9 cellular contexts compared by ENCODE assay signal in the genomic region with DNA sequence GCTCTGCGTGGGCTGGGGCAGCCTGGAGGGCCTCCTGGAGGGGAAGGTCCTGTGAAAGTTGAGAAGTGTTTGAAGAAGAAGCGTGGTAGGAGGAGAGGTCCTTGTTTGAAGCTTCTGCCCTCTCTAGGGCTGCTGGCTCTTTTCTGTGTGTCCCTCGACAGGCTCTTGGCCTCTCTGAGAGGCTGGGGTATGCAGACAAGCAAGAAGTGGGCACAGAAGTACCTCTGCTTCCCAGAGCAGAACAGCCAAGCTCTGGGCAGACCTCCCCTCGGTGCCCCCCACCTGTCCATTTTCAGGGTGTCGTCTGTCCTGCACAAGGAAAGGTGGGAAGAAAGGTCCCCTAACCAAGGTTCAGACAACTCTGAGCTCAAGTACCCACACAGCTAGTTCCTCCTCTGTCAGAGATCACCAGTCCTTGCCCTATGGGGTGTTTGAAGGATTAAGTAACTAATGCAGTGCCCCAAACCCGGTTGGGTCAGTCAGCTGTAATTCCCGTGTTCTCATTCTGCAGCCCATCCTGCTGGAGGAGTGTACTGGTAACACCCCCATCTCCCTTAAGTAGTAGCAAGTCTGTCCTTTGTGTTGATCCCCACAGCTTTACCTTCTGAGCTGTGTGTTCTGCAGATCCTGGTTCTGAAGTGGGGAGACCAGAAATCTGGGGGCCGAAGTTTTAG. TPM values are rescaled to one million over a fixed set of nuclear protein-coding genes. Genes with fewer than 3 reads are reported as not detected.
DNase-seq lines count a peak whose midpoint lies in the region; ATAC-seq and TF ChIP-seq lines count a peak whose summit lies in the region.
"Had no signal": no experiment of that assay in that cellular context is flagged by ENCODE, and none has a peak within 500 bp of the region (broad histone marks: within the 10 kb centered on the region; RNA-seq: fewer than 3 reads in every experiment).

No MANE protein-coding gene starts in this region.

- H3K27me3 ChIP-seq in Panc1 (ENCODE audit: control insufficient read depth, insufficient read depth, low read length) (no peaks in the 10 kb centered on the region), esophagus (ENCODE audit: control insufficient read depth in 1 of 2, insufficient read depth in 2 of 2, low read length in 2 of 2) (no peaks in the 10 kb centered on the region)

- peaks cover 65% of the 10 kb centered on the region for H3K4me1 ChIP-seq in Panc1 (ENCODE audit: control insufficient read depth, insufficient read depth, low read length)
- peaks cover 41 to 62% of the 10 kb centered on the region in 2 donors for H3K4me1 ChIP-seq in esophagus (ENCODE audit: control insufficient read depth in 2 of 2, insufficient read depth in 2 of 2, low read length in 1 of 2)

- no peak for ATAC-seq in Panc1
- peak; percentile 3 for ATAC-seq in stimulated activated naive B cell treated with anti-CD40 and anti-IgM and Interleukin-4, amounts not matched to agents 10 μg/mL and 1 μg/mL and 100 μg/mL, for 72 hours (replicated peaks)
- ATAC-seq in HG02884 (IDR thresholded peaks at IDR 0.05; ENCODE audit: unreplicated experiment) = no peak
- ATAC-seq in HG03108 (IDR thresholded peaks at IDR 0.05; ENCODE audit: unreplicated experiment) = no peak

- no peak overlapping the region for H3K4me3 ChIP-seq in Panc1 (ENCODE audit: low read depth in 2 of 2, low read length in 2 of 2)
- H3K4me3 ChIP-seq in esophagus (ENCODE audit: low read depth in 1 of 2, low read length in 2 of 2) = peak overlapping the region; percentile 45 to 51

- peaks cover 70% of the 10 kb centered on the region for H3K4me1 Mint-ChIP-seq in T-helper 2 cell treated with Interferon-gamma antibody and Interleukin-4, amounts not matched to agents 5 μg/mL and 100 μg/mL, for 36 hours (ENCODE audit: low read depth)
- peaks cover 76 to 100% of the 10 kb centered on the region in 2 donors for H3K4me1 Mint-ChIP-seq in stimulated activated naive B cell treated with anti-CD40 and anti-IgM and Interleukin-4, amounts not matched to agents 10 μg/mL and 1 μg/mL and 100 μg/mL, for 72 hours

- H3K27ac Mint-ChIP-seq in T-helper 2 cell treated with Interferon-gamma antibody and Interleukin-4, amounts not matched to agents 5 μg/mL and 100 μg/mL, for 36 hours = peak overlapping the region; percentile 98
- peak overlapping the region; percentile 99 for H3K27ac Mint-ChIP-seq in stimulated activated naive B cell treated with anti-CD40 and anti-IgM and Interleukin-4, amounts not matched to agents 10 μg/mL and 1 μg/mL and 100 μg/mL, for 72 hours

- no TSS peak for BruUV-seq in Panc1 (replicated peaks; lab: Mats Ljungman, UMichigan)

- H3K4me3 Mint-ChIP-seq in T-helper 2 cell treated with Interferon-gamma antibody and Interleukin-4, amounts not matched to agents 5 μg/mL and 100 μg/mL, for 36 hours = peak overlapping the region; percentile 88
- peak overlapping the region; percentile 98 for H3K4me3 Mint-ChIP-seq in stimulated activated naive B cell treated with anti-CD40 and anti-IgM and Interleukin-4, amounts not matched to agents 10 μg/mL and 1 μg/mL and 100 μg/mL, for 72 hours

- peak; percentile 63; the same call in 1 of the 2 replicates for TF ChIP-seq CTCF in Panc1 (IDR thresholded peaks at IDR 0.05)

- no peak overlapping the region; the same call in 1 of the 2 replicates for H3K27ac ChIP-seq in Panc1 (ENCODE audit: low read length)
- peak overlapping the region; percentile 90 to 96 for H3K27ac ChIP-seq in esophagus (ENCODE audit: low read depth in 2 of 2, low read length in 1 of 2)

- CTCF ChIA-PET in Panc1 (lab: Charles Lee) = interaction anchor here (0.5 to 1.8 kb wide), 7 partner anchors 8 to 1056 kb away, joined by 3 to 14 read pairs (median 4); no protein-coding TSS in a partner anchor

- H3K9me3 ChIP-seq in Panc1 (ENCODE audit: control insufficient read depth, insufficient read depth, low read depth, low read length) = no peaks in the 10 kb centered on the region
- H3K9me3 ChIP-seq in esophagus (ENCODE audit: control insufficient read depth in 2 of 2, insufficient read depth in 1 of 2, low read depth in 1 of 2, low read length in 1 of 2) = no peaks in the 10 kb centered on the region

- 39 to 40% methylated on average over 8 of the region's 8 CpGs for WGBS in esophagus, 2 donors

- in situ Hi-C loops in Panc1 (cut with HindIII; ENCODE audit: low pct_unique_long_range_greater_than_20kb, low sequenced_read_pairs) = no loop called here

- POLR2A ChIA-PET in Panc1 (lab: Charles Lee) = interaction anchor here (0.6 kb wide), 1 partner anchor 92 kb away, joined by 11 read pairs; no protein-coding TSS in a partner anchor

- H3K9me3 Mint-ChIP-seq in T-helper 2 cell treated with Interferon-gamma antibody and Interleukin-4, amounts not matched to agents 5 μg/mL and 100 μg/mL, for 36 hours = no peaks in the 10 kb centered on the region
- no peaks in the 10 kb centered on the region for H3K9me3 Mint-ChIP-seq in stimulated activated naive B cell treated with anti-CD40 and anti-IgM and Interleukin-4, amounts not matched to agents 10 μg/mL and 1 μg/mL and 100 μg/mL, for 72 hours

- no peaks in the 10 kb centered on the region for H3K36me3 ChIP-seq in Panc1 (ENCODE audit: control insufficient read depth, insufficient read depth, low read length)
- peaks cover 0 to 7% of the 10 kb centered on the region in 2 donors for H3K36me3 ChIP-seq in esophagus (ENCODE audit: control insufficient read depth in 2 of 2, insufficient read depth in 2 of 2, low read length in 1 of 2)

- H3K36me3 Mint-ChIP-seq in T-helper 2 cell treated with Interferon-gamma antibody and Interleukin-4, amounts not matched to agents 5 μg/mL and 100 μg/mL, for 36 hours (ENCODE audit: low read depth) = peaks cover 71% of the 10 kb centered on the region
- H3K36me3 Mint-ChIP-seq in stimulated activated naive B cell treated with anti-CD40 and anti-IgM and Interleukin-4, amounts not matched to agents 10 μg/mL and 1 μg/mL and 100 μg/mL, for 72 hours = peaks cover 58 to 77% of the 10 kb centered on the region in 2 donors

- DNase-seq in T-helper 2 cell treated with Interferon-gamma antibody and Interleukin-4, amounts not matched to agents 5 μg/mL and 100 μg/mL, for 36 hours (ENCODE audit: low spot score) = peak; percentile 20
- no peak for DNase-seq in T-helper 2 cell
- no peak for DNase-seq in Panc1 (ENCODE audit: low read depth, low spot score)
- no peak for DNase-seq in stimulated activated naive B cell treated with anti-CD40 and anti-IgM and Interleukin-4, amounts not matched to agents 10 μg/mL and 1 μg/mL and 100 μg/mL, for 72 hours
- no peak for DNase-seq in DMS53 treated with DMSO at 0.1 percent for 48 hours (lab: John Stamatoyannopoulos, UW; ENCODE audit: unreplicated experiment)

- no peaks in the 10 kb centered on the region for H3K27me3 Mint-ChIP-seq in T-helper 2 cell treated with Interferon-gamma antibody and Interleukin-4, amounts not matched to agents 5 μg/mL and 100 μg/mL, for 36 hours (ENCODE audit: low read depth)
- no peaks in the 10 kb centered on the region for H3K27me3 Mint-ChIP-seq in stimulated activated naive B cell treated with anti-CD40 and anti-IgM and Interleukin-4, amounts not matched to agents 10 μg/mL and 1 μg/mL and 100 μg/mL, for 72 hours

- intact Hi-C loops in Panc1 (cut with micrococcal nuclease; ENCODE audit: unreplicated experiment) = no loop called here

RNA-seq across cellular contexts. Expression of a gene that starts 6.3 kb away (rescaled TPM):
- 81.4 TPM for total RNA-seq in Panc1 (2021; ENCODE audit: unreplicated experiment)
- 112 TPM for polyA plus RNA-seq in Panc1 (2012; ENCODE audit: insufficient read length)
- 10 to 100 TPM; 79.2 to 96.8 TPM for polyA plus RNA-seq in esophagus

RNA-seq across cellular contexts. Expression of a gene that starts 24.5 kb away (rescaled TPM):
- total RNA-seq in Panc1 (2021; ENCODE audit: unreplicated experiment) = not detected
- polyA plus RNA-seq in Panc1 (2012; ENCODE audit: insufficient read length) = not detected
- under 1 TPM; 0.27 to 0.61 TPM for polyA plus RNA-seq in esophagus

RNA-seq across cellular contexts. Expression of a gene that starts 38.2 kb away (rescaled TPM):
- total RNA-seq in Panc1 (2021; ENCODE audit: unreplicated experiment) = not detected
- polyA plus RNA-seq in Panc1 (2012; ENCODE audit: insufficient read length) = not detected
- 1 to 10 TPM in 1 of 2 donors, under 1 TPM in 1; 0.48 to 1.2 TPM for polyA plus RNA-seq in esophagus
- polyA plus RNA-seq: adipose tissue had no signal

RNA-seq across cellular contexts. Expression of a gene that starts 39.5 kb away (rescaled TPM):
- total RNA-seq in Panc1 (2021; ENCODE audit: unreplicated experiment) = not detected
- not detected for polyA plus RNA-seq in Panc1 (2012; ENCODE audit: insufficient read length)
- polyA plus RNA-seq in esophagus = under 1 TPM in 1 of 2 donors, not detected in 1; 0.06 TPM

RNA-seq across cellular contexts. Expression of a gene that starts 54.8 kb away (rescaled TPM):
- total RNA-seq in Panc1 (2021; ENCODE audit: unreplicated experiment) = 73.3 TPM
- polyA plus RNA-seq in Panc1 (2012; ENCODE audit: insufficient read length) = 55.5 TPM
- 100 to 1,000 TPM in 1 of 2 donors, 10 to 100 TPM in 1; 68.8 to 143 TPM for polyA plus RNA-seq in esophagus

Comparison
In these comparisons a context has a peak if more than half of its experiments do, and no peak if none do; other contexts are left out.
1. ATAC-seq: peak in stimulated activated naive B cell treated with anti-CD40 and anti-IgM and Interleukin-4, amounts not matched to agents 10 μg/mL and 1 μg/mL and 100 μg/mL, for 72 hours (2 of 2); none in Panc1 (single experiment), HG02884 (single experiment) and HG03108 (single experiment).
2. H3K4me3 ChIP-seq: peak in esophagus (2 of 2); none in Panc1 (0 of 2).